In the genomic region with DNA sequence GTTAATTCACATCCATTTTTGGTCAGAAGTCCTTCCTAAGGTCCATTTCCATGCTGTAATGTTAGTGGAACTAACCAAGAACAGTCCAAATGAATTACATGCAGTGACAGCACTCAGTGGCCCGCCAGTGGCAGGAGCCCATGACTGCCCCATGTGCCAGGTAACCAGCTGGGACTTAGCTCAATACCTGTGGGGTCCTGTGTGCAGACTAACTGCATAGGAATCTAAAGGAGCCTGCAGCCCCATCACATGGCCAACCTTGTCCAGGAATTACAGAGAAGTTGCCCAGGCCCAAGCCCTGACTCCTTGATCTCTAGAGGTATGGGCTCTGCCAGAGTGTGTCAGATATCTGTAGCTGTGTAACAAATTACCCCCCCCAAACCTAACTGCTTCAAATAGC, we compare ENCODE assay signal across 17 cellular contexts. TPM values are rescaled to one million over a fixed set of nuclear protein-coding genes. Genes with fewer than 3 reads are reported as not detected.
"Had no signal": no experiment of that assay in that cellular context is flagged by ENCODE, and none has a peak within 500 bp of the region (broad histone marks: within the 10 kb centered on the region; RNA-seq: fewer than 3 reads in every experiment).

No MANE protein-coding gene starts in this region.

- H3K36me3 ChIP-seq: adrenal gland, cardiac muscle cell, prostate gland, stomach, vagina had no signal

- H3K27ac Mint-ChIP-seq: activated CD4-positive, alpha-beta T cell treated with anti-CD3 and anti-CD28 coated beads, Interleukin-2, amount 10 ng/mL, durations not matched to agents 24 days and 14 days; activated CD8-positive, alpha-beta T cell treated with anti-CD3 and anti-CD28 coated beads, Interleukin-2, amount 10 ng/mL, durations not matched to agents 7 days and 5 days; activated naive CD4-positive, alpha-beta T cell treated with anti-CD3 and anti-CD28 coated beads, Interleukin-2, amount 50 U/mL, for 24 hours; nephron had no signal

- H3K27ac ChIP-seq: adrenal gland, cardiac muscle cell, prostate gland, stomach, vagina had no signal

- H3K27me3 ChIP-seq: adrenal gland, cardiac muscle cell, vagina had no signal

- H3K4me3 ChIP-seq: adrenal gland, cardiac muscle cell, prostate gland, stomach, vagina had no signal

- H3K4me1 ChIP-seq: adrenal gland, prostate gland, stomach, vagina had no signal

- ATAC-seq: activated CD8-positive, alpha-beta T cell treated with anti-CD3 and anti-CD28 coated beads, Interleukin-2, amount 10 ng/mL, durations not matched to agents 7 days and 5 days; esophagus mucosa; right cardiac atrium had no signal

- H3K27me3 Mint-ChIP-seq: activated naive CD4-positive, alpha-beta T cell treated with anti-CD3 and anti-CD28 coated beads, Interleukin-2, amount 50 U/mL, for 24 hours had no signal

- H3K4me3 Mint-ChIP-seq: activated CD4-positive, alpha-beta T cell treated with anti-CD3 and anti-CD28 coated beads, Interleukin-2, amount 10 ng/mL, durations not matched to agents 24 days and 14 days; activated CD8-positive, alpha-beta T cell treated with anti-CD3 and anti-CD28 coated beads, Interleukin-2, amount 10 ng/mL, durations not matched to agents 7 days and 5 days; activated naive CD4-positive, alpha-beta T cell treated with anti-CD3 and anti-CD28 coated beads, Interleukin-2, amount 50 U/mL, for 24 hours; nephron had no signal

- H3K9me3 ChIP-seq: prostate gland had no signal

- DNase-seq: activated CD4-positive, alpha-beta T cell treated with anti-CD3 and anti-CD28 coated beads, Interleukin-2, amount 10 ng/mL, durations not matched to agents 24 days and 14 days; activated CD4-positive, CD25-positive, alpha-beta regulatory T cell; activated CD8-positive, alpha-beta T cell treated with anti-CD3 and anti-CD28 coated beads, Interleukin-2, amount 10 ng/mL, durations not matched to agents 7 days and 5 days; hippocampal formation; mesenchymal stem cell; nucleus accumbens; T-helper 2 cell had no signal

- H3K4me1 Mint-ChIP-seq: activated CD4-positive, alpha-beta T cell treated with anti-CD3 and anti-CD28 coated beads, Interleukin-2, amount 10 ng/mL, durations not matched to agents 24 days and 14 days had no signal

RNA-seq across cellular contexts. Expression of gene GPR17, which starts 35.4 kb away (rescaled TPM):
- total RNA-seq: activated CD4-positive, alpha-beta T cell treated with anti-CD3 and anti-CD28 coated beads, Interleukin-2, amount 10 ng/mL, durations not matched to agents 24 days and 14 days; activated CD8-positive, alpha-beta T cell treated with anti-CD3 and anti-CD28 coated beads, Interleukin-2, amount 10 ng/mL, durations not matched to agents 7 days and 5 days; cardiac muscle cell; esophagus mucosa; kidney epithelial cell; prostate gland; stomach; vagina had no signal
